Comparison of ENCODE assay signal across 8 cellular contexts in genomic region chr13:44435142-44435982, GRCh38.
DNase-seq lines count a peak whose midpoint lies in the region; ATAC-seq and TF ChIP-seq lines count a peak whose summit lies in the region.

No MANE protein-coding gene starts in this region.

- peaks cover 21% of the 10 kb centered on the region for H3F3A ChIP-seq in SU-DHL-6 (ENCODE audit: insufficient read depth)

- peak overlapping the region; percentile 78 for H3K4me2 ChIP-seq in DND-41 (ENCODE audit: insufficient read depth, low read length)
- peak overlapping the region; percentile 83 for H3K4me2 ChIP-seq in SU-DHL-6 (ENCODE audit: low read depth, low read length, poor library complexity, severe bottlenecking)

- POLR2A ChIA-PET in activated naive CD8-positive, alpha-beta T cell treated with anti-CD3 and anti-CD28 coated beads, Interleukin-2, amount 10 ng/mL, durations not matched to agents 7 days and 5 days (lab: Charles Lee), result interaction anchor here (0.8 to 0.9 kb wide), 2 partner anchors 161 to 294 kb away, joined by 3 to 6 read pairs; no protein-coding TSS in a partner anchor

- H3K27me3 ChIP-seq in DND-41 (ENCODE audit: insufficient read depth, low read length, poor library complexity), result no peaks in the 10 kb centered on the region
- H3K27me3 ChIP-seq in SU-DHL-6 (ENCODE audit: low read length), result no peaks in the 10 kb centered on the region
- H3K27me3 ChIP-seq in subcutaneous abdominal adipose tissue (ENCODE audit: control insufficient read depth in 5 of 5, insufficient read depth in 4 of 5, low read length in 5 of 5), result no peaks in the 10 kb centered on the region

- peaks cover 12% of the 10 kb centered on the region for H4K20me1 ChIP-seq in DND-41 (ENCODE audit: insufficient read depth, low read length)
- H4K20me1 ChIP-seq in SU-DHL-6 (ENCODE audit: low read depth, low read length), result no peaks in the 10 kb centered on the region

- no peaks in the 10 kb centered on the region for H3K9me2 ChIP-seq in SU-DHL-6 (replicated peaks; ENCODE audit: insufficient read depth, low read length)

- H3K27ac Mint-ChIP-seq in activated naive CD8-positive, alpha-beta T cell treated with anti-CD3 and anti-CD28 coated beads, Interleukin-2, amount 10 ng/mL, durations not matched to agents 7 days and 5 days, result peak overlapping the region; percentile 81

- no peaks in the 10 kb centered on the region for H3K9me3 Mint-ChIP-seq in activated naive CD8-positive, alpha-beta T cell treated with anti-CD3 and anti-CD28 coated beads, Interleukin-2, amount 10 ng/mL, durations not matched to agents 7 days and 5 days

- H3K4me1 ChIP-seq in DND-41 (ENCODE audit: insufficient read depth, low read length), result peaks cover 24% of the 10 kb centered on the region
- H3K4me1 ChIP-seq in subcutaneous abdominal adipose tissue (ENCODE audit: control insufficient read depth in 5 of 5, insufficient read depth in 5 of 5, low read length in 5 of 5), result peaks cover 5 to 40% (median 32%) of the 10 kb centered on the region in 5 donors

- no peaks in the 10 kb centered on the region for H3K9me3 ChIP-seq in DND-41 (ENCODE audit: insufficient read depth, low read length, severe bottlenecking)
- no peaks in the 10 kb centered on the region for H3K9me3 ChIP-seq in SU-DHL-6 (ENCODE audit: insufficient read depth, low read length)
- H3K9me3 ChIP-seq in subcutaneous abdominal adipose tissue (ENCODE audit: control insufficient read depth in 5 of 5, low read length in 5 of 5), result no peaks in the 10 kb centered on the region

- ATAC-seq in DND-41 (ENCODE audit: insufficient read depth, low read depth), result peak; percentile 77
- ATAC-seq in activated naive CD8-positive, alpha-beta T cell treated with anti-CD3 and anti-CD28 coated beads, Interleukin-2, amount 10 ng/mL, durations not matched to agents 7 days and 5 days (ENCODE audit: low read depth), result peak; percentile 82

- peaks cover 18% of the 10 kb centered on the region for H3K4me1 Mint-ChIP-seq in activated naive CD8-positive, alpha-beta T cell treated with anti-CD3 and anti-CD28 coated beads, Interleukin-2, amount 10 ng/mL, durations not matched to agents 7 days and 5 days

- no peaks in the 10 kb centered on the region for H3K36me3 Mint-ChIP-seq in activated naive CD8-positive, alpha-beta T cell treated with anti-CD3 and anti-CD28 coated beads, Interleukin-2, amount 10 ng/mL, durations not matched to agents 7 days and 5 days

- peak overlapping the region; percentile 89 for H3K27ac ChIP-seq in DND-41 (ENCODE audit: low read length)
- peak overlapping the region; percentile 59 for H3K27ac ChIP-seq in SU-DHL-6 (ENCODE audit: low read depth, low read length)
- H3K27ac ChIP-seq in subcutaneous abdominal adipose tissue (ENCODE audit: low read depth, low read length), result peak overlapping the region; percentile 89

- H3K36me3 ChIP-seq in DND-41 (ENCODE audit: insufficient read depth, low read length) (peaks cover 22% of the 10 kb centered on the region), SU-DHL-6 (ENCODE audit: low read length) (no peaks in the 10 kb centered on the region), subcutaneous abdominal adipose tissue (ENCODE audit: control insufficient read depth in 5 of 5, insufficient read depth in 5 of 5, low read length in 5 of 5) (peaks cover 5 to 16% (median 14%) of the 10 kb centered on the region in 5 donors)

- peak overlapping the region; percentile 66 for H2AFZ ChIP-seq in DND-41 (ENCODE audit: low read depth, low read length)
- H2AFZ ChIP-seq in SU-DHL-6 (ENCODE audit: low read depth, low read length, severe bottlenecking), result peak overlapping the region; percentile 82

- no peak for TF ChIP-seq CTCF in DND-41 (IDR thresholded peaks at IDR 0.05; ENCODE audit: borderline replicate concordance, extremely low read depth, low read length, poor library complexity, severe bottlenecking)
- no peak for TF ChIP-seq CTCF in HFF-Myc (IDR thresholded peaks at IDR 0.05; ENCODE audit: low read depth, low read length, missing control alignments)
- TF ChIP-seq CTCF in SU-DHL-6 (IDR thresholded peaks at IDR 0.05; ENCODE audit: insufficient read depth, low read length, poor library complexity, severe bottlenecking), result no peak

- H3K79me2 ChIP-seq in DND-41 (ENCODE audit: insufficient read depth, low read length), result peaks cover 24% of the 10 kb centered on the region
- no peaks in the 10 kb centered on the region for H3K79me2 ChIP-seq in SU-DHL-6 (ENCODE audit: insufficient read depth, low read length)

- peak overlapping the region; percentile 86 for H3K9ac ChIP-seq in DND-41 (ENCODE audit: low read depth, low read length)
- H3K9ac ChIP-seq in SU-DHL-6 (ENCODE audit: low read length), result peak overlapping the region; percentile 67
- peak overlapping the region; percentile 77 to 88 (median 87) for H3K9ac ChIP-seq in subcutaneous abdominal adipose tissue (ENCODE audit: low read length in 5 of 5)

- H3K4me3 ChIP-seq in DND-41 (ENCODE audit: low read depth in 1 of 2, low read length in 2 of 2), result peak overlapping the region; percentile 49 to 63
- H3K4me3 ChIP-seq in HFF-Myc (replicated peaks; ENCODE audit: low read depth, low read length), result peak overlapping the region; percentile 62
- peak overlapping the region; percentile 65 for H3K4me3 ChIP-seq in SU-DHL-6 (ENCODE audit: insufficient read depth, low read length, poor library complexity, severe bottlenecking)
- peak overlapping the region; percentile 80 to 93 (median 87) for H3K4me3 ChIP-seq in subcutaneous abdominal adipose tissue (ENCODE audit: low read depth in 1 of 5, low read length in 5 of 5)

- DNase-seq in DND-41 (peak; percentile 98), HFF-Myc (ENCODE audit: extremely low read depth, low read depth) (peak; percentile 98), NCI-H1417 treated with DMSO at 0.1 percent for 48 hours (lab: John Stamatoyannopoulos, UW) (peak; percentile 90), glomerular visceral epithelial cell (ENCODE audit: extremely low spot score) (peak; percentile 98), non-pigmented ciliary epithelial cell (ENCODE audit: low read depth) (peak; percentile 92)
- peak; percentile 80 for DNase-seq in activated naive CD8-positive, alpha-beta T cell treated with anti-CD3 and anti-CD28 coated beads, Interleukin-2, amount 10 ng/mL, durations not matched to agents 7 days and 5 days

- H3K4me3 Mint-ChIP-seq in activated naive CD8-positive, alpha-beta T cell treated with anti-CD3 and anti-CD28 coated beads, Interleukin-2, amount 10 ng/mL, durations not matched to agents 7 days and 5 days, result peak overlapping the region; percentile 85

- peaks cover 19% of the 10 kb centered on the region for H3K27me3 Mint-ChIP-seq in activated naive CD8-positive, alpha-beta T cell treated with anti-CD3 and anti-CD28 coated beads, Interleukin-2, amount 10 ng/mL, durations not matched to agents 7 days and 5 days

Comparison
In these comparisons a context has a peak if more than half of its experiments do, and no peak if none do; other contexts are left out.
1. Peak in every context shown above with its lines: DNase-seq, ATAC-seq, H3K4me3 ChIP-seq and H3K27ac ChIP-seq.